Comparison of ENCODE assay signal across 17 cellular contexts in genomic region chrX:2897311-2897689, GRCh38. TPM values are rescaled to one million over a fixed set of nuclear protein-coding genes. Genes with fewer than 3 reads are reported as not detected.
A peak's percentile ranks its signal among the peaks of the same experiment; 100 is the strongest.
DNase-seq lines count a peak whose midpoint lies in the region; ATAC-seq and TF ChIP-seq lines count a peak whose summit lies in the region.
"Had no signal": no experiment of that assay in that cellular context is flagged by ENCODE, and none has a peak within 500 bp of the region (broad histone marks: within the 10 kb centered on the region; RNA-seq: fewer than 3 reads in every experiment).

No MANE protein-coding gene starts in this region.

- no peaks in the 10 kb centered on the region for H3K27me3 Mint-ChIP-seq in central memory CD8-positive, alpha-beta T cell
- H3K27me3 Mint-ChIP-seq: activated CD4-positive, alpha-beta T cell treated with anti-CD3 and anti-CD28 coated beads for 36 hours had no signal

- peak overlapping the region; percentile 84 for H3K27ac Mint-ChIP-seq in central memory CD8-positive, alpha-beta T cell (ENCODE audit: low read depth)
- H3K27ac Mint-ChIP-seq: activated CD4-positive, alpha-beta T cell treated with anti-CD3 and anti-CD28 coated beads for 36 hours; activated T-cell treated with anti-CD3 and anti-CD28 coated beads, Interleukin-2, amount 50 U/mL, for 24 hours; CD4-positive, alpha-beta T cell; stimulated activated effector memory CD8-positive, alpha-beta T cell treated with anti-CD3 and anti-CD28 coated beads, Interleukin-12 subunit alpha, Interleukin-12 subunit beta, amount 100 ng/mL, for 72 hours had no signal

- CTCF ChIA-PET in HCT116 (lab: Charles Lee) = no interaction called here

- no TSS peak for BruUV-seq in HCT116 (replicated peaks; lab: Mats Ljungman, UMichigan)

- no peak for TF ChIP-seq CTCF in HCT116 (IDR thresholded peaks at IDR 0.05 in 2 of 3, conservative IDR thresholded peaks at IDR 0.05 in 1 of 3; ENCODE audit: borderline replicate concordance in 1 of 3, insufficient read depth in 1 of 3, low read depth in 2 of 3, low read length in 2 of 3)
- no peak for TF ChIP-seq CTCF in lower lobe of right lung (IDR thresholded peaks at IDR 0.05)
- TF ChIP-seq CTCF in smooth muscle cell (IDR thresholded peaks at IDR 0.05; ENCODE audit: borderline replicate concordance, insufficient read depth, poor library complexity, severe bottlenecking) = no peak

- H3K4me2 ChIP-seq in HCT116 (ENCODE audit: low read length) = peak overlapping the region; percentile 53
- peak overlapping the region; percentile 70 for H3K4me2 ChIP-seq in smooth muscle cell

- POLR2A ChIA-PET in HCT116 (lab: Charles Lee) = no interaction called here

- peaks cover under 1% of the 10 kb centered on the region for H3K9me3 Mint-ChIP-seq in central memory CD8-positive, alpha-beta T cell
- H3K9me3 Mint-ChIP-seq: activated T-cell treated with anti-CD3 and anti-CD28 coated beads, Interleukin-2, amount 50 U/mL, for 24 hours; CD4-positive, alpha-beta T cell; stimulated activated effector memory CD8-positive, alpha-beta T cell treated with anti-CD3 and anti-CD28 coated beads, Interleukin-12 subunit alpha, Interleukin-12 subunit beta, amount 100 ng/mL, for 72 hours had no signal

- peaks cover 31% of the 10 kb centered on the region for H3F3A ChIP-seq in smooth muscle cell (ENCODE audit: low read depth)

- no peaks in the 10 kb centered on the region for H3K9me3 ChIP-seq in HCT116 (ENCODE audit: control insufficient read depth in 1 of 2, insufficient read depth in 1 of 2, low read depth in 1 of 2, low read length in 2 of 2)
- H3K9me3 ChIP-seq in lower lobe of right lung = no peaks in the 10 kb centered on the region
- no peaks in the 10 kb centered on the region for H3K9me3 ChIP-seq in smooth muscle cell (replicated peaks; ENCODE audit: low read depth)
- H3K9me3 ChIP-seq: HAP-1, left ventricle myocardium inferior had no signal

- H3K36me3 ChIP-seq in HCT116 (ENCODE audit: control insufficient read depth in 1 of 2, insufficient read depth in 2 of 2, low read length in 2 of 2) (no peaks in the 10 kb centered on the region), lower lobe of right lung (no peaks in the 10 kb centered on the region), smooth muscle cell (ENCODE audit: low read depth) (no peaks in the 10 kb centered on the region)
- H3K36me3 ChIP-seq: HAP-1, left ventricle myocardium inferior had no signal

- H3K79me2 ChIP-seq in HCT116 (ENCODE audit: insufficient read depth, low read length) (no peaks in the 10 kb centered on the region), smooth muscle cell (ENCODE audit: low read depth) (no peaks in the 10 kb centered on the region)

- no peak for TF ChIP-seq RAD21 in HCT116 (IDR thresholded peaks at IDR 0.05; ENCODE audit: low read depth)

- TF ChIP-seq POLR2A in HCT116 (IDR thresholded peaks at IDR 0.05; ENCODE audit: borderline replicate concordance, extremely low read depth, insufficient read depth, insufficient read length) = no peak
- TF ChIP-seq POLR2A in GM18505 (IDR thresholded peaks at IDR 0.05; ENCODE audit: borderline replicate concordance, extremely low read depth, insufficient read depth, insufficient read length) = no peak

- RAD21 ChIA-PET in HCT116 (lab: Charles Lee; ENCODE audit: low non-redundant PET in 1 of 2, low total read pairs in 2 of 2, uncharacterized antibody in 2 of 2, unreplicated experiment in 2 of 2) = no interaction called here

- no peaks in the 10 kb centered on the region for H3K9me2 ChIP-seq in HCT116 (ENCODE audit: insufficient read depth)

- intact Hi-C loops in HCT116 (cut with micrococcal nuclease) (no loop called here), lower lobe of right lung (cut with DNase I) (no loop called here)

- H3K27me3 ChIP-seq in HCT116 (ENCODE audit: insufficient read depth, low read length) (no peaks in the 10 kb centered on the region), lower lobe of right lung (ENCODE audit: low read depth) (no peaks in the 10 kb centered on the region), smooth muscle cell (ENCODE audit: low read depth) (no peaks in the 10 kb centered on the region)

- DNase-seq in HCT116 (ENCODE audit: low read depth, low spot score) = no peak
- no peak for DNase-seq in central memory CD8-positive, alpha-beta T cell (ENCODE audit: low spot score in 2 of 2)
- no peak for DNase-seq in lower lobe of right lung
- DNase-seq in smooth muscle cell (lab: John Stamatoyannopoulos, UW; ENCODE audit: unreplicated experiment) = no peak
- no peak for DNase-seq in NCI-H2081 (lab: John Stamatoyannopoulos, UW)
- DNase-seq in substantia nigra (lab: John Stamatoyannopoulos, UW) = no peak
- DNase-seq: activated T-cell treated with anti-CD3 and anti-CD28 coated beads, Interleukin-2, amount 50 U/mL, for 24 hours; CD4-positive, alpha-beta T cell; left ventricle myocardium inferior; NCI-H1092; Right ventricle myocardium superior; T-helper 9 cell had no signal

- H2AFZ ChIP-seq in HCT116 (ENCODE audit: low read depth, low read length, poor library complexity, severe bottlenecking) = no peak overlapping the region
- H2AFZ ChIP-seq in smooth muscle cell (ENCODE audit: low read depth) = no peak overlapping the region

- H3K36me3 Mint-ChIP-seq in central memory CD8-positive, alpha-beta T cell (ENCODE audit: insufficient read depth) = peaks cover 2% of the 10 kb centered on the region
- H3K36me3 Mint-ChIP-seq: stimulated activated effector memory CD8-positive, alpha-beta T cell treated with anti-CD3 and anti-CD28 coated beads, Interleukin-12 subunit alpha, Interleukin-12 subunit beta, amount 100 ng/mL, for 72 hours had no signal

- ATAC-seq in HCT116 (peak; percentile 27; the same call in 1 of the 2 replicates), lower lobe of right lung (peak; percentile 28 to 53), GM18505 (IDR thresholded peaks at IDR 0.05; ENCODE audit: unreplicated experiment) (no peak)
- ATAC-seq in central memory CD8-positive, alpha-beta T cell (replicated peaks; ENCODE audit: extremely low read depth, poor library complexity, severe bottlenecking) = no peak

- H3K4me1 Mint-ChIP-seq in central memory CD8-positive, alpha-beta T cell = peaks cover 10% of the 10 kb centered on the region

- peak overlapping the region; percentile 18 for H3K4me3 Mint-ChIP-seq in central memory CD8-positive, alpha-beta T cell
- H3K4me3 Mint-ChIP-seq: activated CD4-positive, alpha-beta T cell treated with anti-CD3 and anti-CD28 coated beads for 36 hours; activated T-cell treated with anti-CD3 and anti-CD28 coated beads, Interleukin-2, amount 50 U/mL, for 24 hours; CD4-positive, alpha-beta T cell; stimulated activated effector memory CD8-positive, alpha-beta T cell treated with anti-CD3 and anti-CD28 coated beads, Interleukin-12 subunit alpha, Interleukin-12 subunit beta, amount 100 ng/mL, for 72 hours had no signal

- H3K27ac ChIP-seq in HCT116 (ENCODE audit: low read depth, low read length) = peak overlapping the region; percentile 33; the same call in 1 of the 2 replicates
- peak overlapping the region; percentile 46 for H3K27ac ChIP-seq in lower lobe of right lung
- H3K27ac ChIP-seq in smooth muscle cell (ENCODE audit: low read depth) = peak overlapping the region; percentile 86
- H3K27ac ChIP-seq in substantia nigra (ENCODE audit: low read depth, low read length, poor library complexity, severe bottlenecking) = no peak overlapping the region
- H3K27ac ChIP-seq: left ventricle myocardium inferior had no signal

- H4K20me1 ChIP-seq in HCT116 (ENCODE audit: insufficient read depth) = no peaks in the 10 kb centered on the region
- H4K20me1 ChIP-seq in smooth muscle cell (ENCODE audit: low read depth) = no peaks in the 10 kb centered on the region

- H3K9ac ChIP-seq in HCT116 (ENCODE audit: low read length) (no peak overlapping the region), smooth muscle cell (ENCODE audit: low read depth) (no peak overlapping the region)

- 22% methylated on average over 12 of the region's 12 CpGs for WGBS in smooth muscle cell (ENCODE audit: low lambda C conversion rate)

- H3K4me3 ChIP-seq in HCT116 (replicated peaks in 1 of 2; ENCODE audit: low read depth in 1 of 2, low read length in 2 of 2) (no peak overlapping the region), lower lobe of right lung (no peak overlapping the region), smooth muscle cell (peak overlapping the region; percentile 17)
- H3K4me3 ChIP-seq: GM12878, HAP-1, left ventricle myocardium inferior had no signal

- peaks cover 15 to 32% of the 10 kb centered on the region in 2 experiments; a peak in 3 of 4 replicates for H3K4me1 ChIP-seq in HCT116 (ENCODE audit: control insufficient read depth in 1 of 2, insufficient read depth in 2 of 2, low read length in 2 of 2)
- no peaks in the 10 kb centered on the region for H3K4me1 ChIP-seq in lower lobe of right lung
- peaks cover 19% of the 10 kb centered on the region for H3K4me1 ChIP-seq in smooth muscle cell (ENCODE audit: low read depth)
- H3K4me1 ChIP-seq: left ventricle myocardium inferior had no signal

TF ChIP-seq in HCT116, 20 proteins besides CTCF, POLR2A, EP300 and RAD21 (continues in another document):
- TF ChIP-seq SRF (IDR thresholded peaks at IDR 0.05; ENCODE audit: low read depth) (no peak), REST (IDR thresholded peaks at IDR 0.05; ENCODE audit: low read depth) (no peak)

RNA-seq across cellular contexts. Expression of gene ARSD, which starts 31.8 kb away (rescaled TPM):
- total RNA-seq in HCT116 (2021; ENCODE audit: unreplicated experiment) = 8.0 TPM
- polyA plus RNA-seq in HCT116 (2012) = 7.2 and 8.4 TPM in 2 replicates
- 30.7 TPM for total RNA-seq in lower lobe of right lung
- 17.1 and 30.7 TPM in 2 replicates for total RNA-seq in smooth muscle cell
- 21.1 and 25.6 TPM in 2 replicates for polyA plus RNA-seq in smooth muscle cell

Comparison
In these comparisons a context has a peak if more than half of its experiments do, and no peak if none do; other contexts are left out.
1. ATAC-seq: peak in HCT116 (single experiment) and lower lobe of right lung (2 of 2); none in central memory CD8-positive, alpha-beta T cell (single experiment) and GM18505 (single experiment).